Comparison of ENCODE assay signal across 2 cellular contexts in the genomic region with DNA sequence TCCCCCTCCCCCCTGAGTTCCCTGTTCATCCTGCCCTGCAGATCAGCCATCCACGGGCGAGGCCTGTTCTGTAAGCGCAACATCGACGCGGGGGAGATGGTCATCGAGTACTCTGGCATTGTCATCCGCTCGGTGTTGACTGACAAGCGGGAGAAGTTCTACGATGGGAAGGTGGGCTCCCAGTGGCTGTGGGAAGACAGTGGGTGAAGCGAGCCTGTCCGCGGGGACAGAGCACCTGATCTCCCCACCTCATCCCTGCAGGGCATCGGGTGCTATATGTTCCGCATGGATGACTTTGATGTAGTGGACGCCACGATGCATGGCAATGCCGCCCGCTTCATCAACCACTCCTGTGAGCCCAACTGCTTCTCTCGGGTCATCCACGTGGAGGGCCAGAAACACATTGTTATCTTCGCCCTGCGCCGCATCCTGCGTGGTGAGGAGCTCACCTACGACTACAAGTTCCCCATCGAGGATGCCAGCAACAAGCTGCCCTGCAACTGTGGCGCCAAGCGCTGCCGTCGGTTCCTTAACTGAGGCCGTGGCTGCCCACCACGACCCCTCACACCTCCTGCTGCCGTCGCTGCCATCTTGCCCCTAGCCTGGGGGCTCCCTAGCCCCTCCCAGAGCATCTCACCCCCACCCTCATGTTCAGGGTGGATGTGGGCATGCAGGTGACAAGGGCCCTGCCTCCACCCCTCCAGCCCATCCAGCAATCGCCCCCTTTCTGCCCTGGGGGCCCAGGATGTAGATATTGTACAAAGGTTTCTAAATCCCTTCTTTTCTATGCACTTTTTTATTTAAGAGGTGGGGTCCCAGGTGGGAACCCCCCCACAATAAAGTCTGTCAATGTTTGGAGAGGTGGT.
TF ChIP-seq lines count a peak whose summit lies in the region.

No MANE protein-coding gene starts in this region.

TF ChIP-seq in HEK293, 187 proteins besides CTCF, POLR2A, EP300 and RAD21:
- TF ChIP-seq, protein P1, sequence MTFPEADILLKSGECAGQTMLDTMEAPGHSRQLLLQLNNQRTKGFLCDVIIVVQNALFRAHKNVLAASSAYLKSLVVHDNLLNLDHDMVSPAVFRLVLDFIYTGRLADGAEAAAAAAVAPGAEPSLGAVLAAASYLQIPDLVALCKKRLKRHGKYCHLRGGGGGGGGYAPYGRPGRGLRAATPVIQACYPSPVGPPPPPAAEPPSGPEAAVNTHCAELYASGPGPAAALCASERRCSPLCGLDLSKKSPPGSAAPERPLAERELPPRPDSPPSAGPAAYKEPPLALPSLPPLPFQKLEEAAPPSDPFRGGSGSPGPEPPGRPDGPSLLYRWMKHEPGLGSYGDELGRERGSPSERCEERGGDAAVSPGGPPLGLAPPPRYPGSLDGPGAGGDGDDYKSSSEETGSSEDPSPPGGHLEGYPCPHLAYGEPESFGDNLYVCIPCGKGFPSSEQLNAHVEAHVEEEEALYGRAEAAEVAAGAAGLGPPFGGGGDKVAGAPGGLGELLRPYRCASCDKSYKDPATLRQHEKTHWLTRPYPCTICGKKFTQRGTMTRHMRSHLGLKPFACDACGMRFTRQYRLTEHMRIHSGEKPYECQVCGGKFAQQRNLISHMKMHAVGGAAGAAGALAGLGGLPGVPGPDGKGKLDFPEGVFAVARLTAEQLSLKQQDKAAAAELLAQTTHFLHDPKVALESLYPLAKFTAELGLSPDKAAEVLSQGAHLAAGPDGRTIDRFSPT (tag by site-specific recombination; IDR thresholded peaks at IDR 0.05): peak; percentile 46; the same call in 1 of the 2 replicates
- TF ChIP-seq, protein P2, sequence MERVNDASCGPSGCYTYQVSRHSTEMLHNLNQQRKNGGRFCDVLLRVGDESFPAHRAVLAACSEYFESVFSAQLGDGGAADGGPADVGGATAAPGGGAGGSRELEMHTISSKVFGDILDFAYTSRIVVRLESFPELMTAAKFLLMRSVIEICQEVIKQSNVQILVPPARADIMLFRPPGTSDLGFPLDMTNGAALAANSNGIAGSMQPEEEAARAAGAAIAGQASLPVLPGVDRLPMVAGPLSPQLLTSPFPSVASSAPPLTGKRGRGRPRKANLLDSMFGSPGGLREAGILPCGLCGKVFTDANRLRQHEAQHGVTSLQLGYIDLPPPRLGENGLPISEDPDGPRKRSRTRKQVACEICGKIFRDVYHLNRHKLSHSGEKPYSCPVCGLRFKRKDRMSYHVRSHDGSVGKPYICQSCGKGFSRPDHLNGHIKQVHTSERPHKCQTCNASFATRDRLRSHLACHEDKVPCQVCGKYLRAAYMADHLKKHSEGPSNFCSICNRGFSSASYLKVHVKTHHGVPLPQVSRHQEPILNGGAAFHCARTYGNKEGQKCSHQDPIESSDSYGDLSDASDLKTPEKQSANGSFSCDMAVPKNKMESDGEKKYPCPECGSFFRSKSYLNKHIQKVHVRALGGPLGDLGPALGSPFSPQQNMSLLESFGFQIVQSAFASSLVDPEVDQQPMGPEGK (tag by site-specific recombination; IDR thresholded peaks at IDR 0.05): peak; percentile 51; the same call in 1 of the 2 replicates
- TF ChIP-seq, protein P3, sequence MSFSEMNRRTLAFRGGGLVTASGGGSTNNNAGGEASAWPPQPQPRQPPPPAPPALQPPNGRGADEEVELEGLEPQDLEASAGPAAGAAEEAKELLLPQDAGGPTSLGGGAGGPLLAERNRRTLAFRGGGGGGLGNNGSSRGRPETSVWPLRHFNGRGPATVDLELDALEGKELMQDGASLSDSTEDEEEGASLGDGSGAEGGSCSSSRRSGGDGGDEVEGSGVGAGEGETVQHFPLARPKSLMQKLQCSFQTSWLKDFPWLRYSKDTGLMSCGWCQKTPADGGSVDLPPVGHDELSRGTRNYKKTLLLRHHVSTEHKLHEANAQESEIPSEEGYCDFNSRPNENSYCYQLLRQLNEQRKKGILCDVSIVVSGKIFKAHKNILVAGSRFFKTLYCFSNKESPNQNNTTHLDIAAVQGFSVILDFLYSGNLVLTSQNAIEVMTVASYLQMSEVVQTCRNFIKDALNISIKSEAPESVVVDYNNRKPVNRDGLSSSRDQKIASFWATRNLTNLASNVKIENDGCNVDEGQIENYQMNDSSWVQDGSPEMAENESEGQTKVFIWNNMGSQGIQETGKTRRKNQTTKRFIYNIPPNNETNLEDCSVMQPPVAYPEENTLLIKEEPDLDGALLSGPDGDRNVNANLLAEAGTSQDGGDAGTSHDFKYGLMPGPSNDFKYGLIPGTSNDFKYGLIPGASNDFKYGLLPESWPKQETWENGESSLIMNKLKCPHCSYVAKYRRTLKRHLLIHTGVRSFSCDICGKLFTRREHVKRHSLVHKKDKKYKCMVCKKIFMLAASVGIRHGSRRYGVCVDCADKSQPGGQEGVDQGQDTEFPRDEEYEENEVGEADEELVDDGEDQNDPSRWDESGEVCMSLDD (tag by site-specific recombination; IDR thresholded peaks at IDR 0.05): no peak
- TF ChIP-seq ZEB2 (tag by site-specific recombination; IDR thresholded peaks at IDR 0.05): 0 out of 2 replicates have a peak, but pooled peaks have one; percentile 24

TF ChIP-seq in H1, 55 proteins besides CTCF, POLR2A, EP300 and RAD21:
- TF ChIP-seq RFX5 (IDR thresholded peaks at IDR 0.05; ENCODE audit: borderline replicate concordance, low read depth, low read length) (no peak), POLR2AphosphoS5 (IDR thresholded peaks at IDR 0.05; ENCODE audit: low read depth, low read length) (peak; percentile 22; the same call in 1 of the 2 replicates), BACH1 (IDR thresholded peaks at IDR 0.05; ENCODE audit: low read length) (no peak)
